ENCODE assay signal across 8 cellular contexts in the genomic region with DNA sequence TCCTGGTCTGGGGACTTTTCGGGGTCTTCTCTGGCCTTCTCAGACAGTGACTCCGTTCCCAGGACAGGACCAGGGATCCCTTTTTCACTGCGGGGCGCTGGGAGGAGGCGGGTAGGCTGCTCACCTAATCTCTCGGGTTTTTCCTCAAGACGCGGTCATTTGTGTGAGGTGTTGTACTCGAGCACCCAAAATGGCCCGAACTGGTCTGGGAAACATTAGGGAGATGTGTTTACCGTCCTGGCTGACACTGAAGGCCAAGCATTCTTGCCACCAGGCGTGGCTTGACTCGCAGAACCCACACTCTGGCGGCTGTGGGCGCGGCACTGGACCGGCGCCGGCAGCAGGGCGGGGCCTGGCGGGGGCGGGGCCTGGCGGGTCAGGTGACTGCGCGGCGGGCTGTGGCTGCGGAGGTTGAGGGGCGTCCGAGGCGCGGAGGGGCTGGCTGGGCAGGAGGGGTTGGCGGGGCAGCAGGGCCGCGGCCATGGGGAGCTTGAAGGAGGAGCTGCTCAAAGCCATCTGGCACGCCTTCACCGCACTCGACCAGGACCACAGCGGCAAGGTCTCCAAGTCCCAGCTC. TPM values are rescaled to one million over a fixed set of nuclear protein-coding genes. Genes with fewer than 3 reads are reported as not detected.
DNase-seq lines count a peak whose midpoint lies in the region; ATAC-seq, FAIRE-seq and TF ChIP-seq lines count a peak whose summit lies in the region.

A gene (plus strand): TSS at position 379 of the 577 bp plus-strand sequence. CDS start 103 bp downstream, at position 482.

- 0% methylated on average over 10 of the region's 38 CpGs for WGBS in A549 (ENCODE audit: missing lambda C conversion rate)
- WGBS in right lobe of liver (ENCODE audit: insufficient coverage, low coverage, low lambda C conversion rate, missing lambda C conversion rate): 0% methylated on average over 14 of the region's 38 CpGs

- no peak for TF ChIP-seq CTCF in A549 (IDR thresholded peaks at IDR 0.05)
- TF ChIP-seq CTCF in right lobe of liver (IDR thresholded peaks at IDR 0.05): peak in 3 of 4 donors; percentile 20 to 48 (median 30)

- CTCF ChIA-PET in A549 (lab: Yijun Ruan, JAX): interaction anchor here (0.5 to 2.1 kb wide), 5 partner anchors 9 to 386 kb away, joined by 3 to 9 read pairs (median 3); no protein-coding TSS in a partner anchor
- CTCF ChIA-PET in activated CD4-positive, alpha-beta T cell treated with anti-CD3 and anti-CD28 coated beads, Interleukin-2, amount 10 ng/mL, durations not matched to agents 7 days and 5 days (lab: Charles Lee): interaction anchor here (1.3 kb wide), 1 partner anchor 24 kb away, joined by 4 read pairs; no protein-coding TSS in a partner anchor

- H3K36me3 Mint-ChIP-seq in activated CD4-positive, alpha-beta T cell treated with anti-CD3 and anti-CD28 coated beads, Interleukin-2, amount 10 ng/mL, durations not matched to agents 7 days and 5 days (ENCODE audit: low read depth): peaks cover 14% of the 10 kb centered on the region

- POLR2A ChIA-PET in A549 (lab: Yijun Ruan, JAX): interaction anchor here (0.6 to 1.6 kb wide), 5 partner anchors 12 to 203 kb away, joined by 3 to 5 read pairs (median 4); a partner anchor contains a TSS
- POLR2A ChIA-PET in activated CD4-positive, alpha-beta T cell treated with anti-CD3 and anti-CD28 coated beads, Interleukin-2, amount 10 ng/mL, durations not matched to agents 7 days and 5 days (lab: Charles Lee): no interaction called here

- DNase-seq in A549 (ENCODE audit: low read depth in 1 of 2, low spot score in 1 of 2): peak; percentile 91
- peak; percentile 70 for DNase-seq in NCI-H226
- DNase-seq in activated CD4-positive, alpha-beta T cell treated with anti-CD3 and anti-CD28 coated beads, Interleukin-2, amount 10 ng/mL, durations not matched to agents 7 days and 5 days: peak; percentile 73
- DNase-seq in dermis microvascular lymphatic vessel endothelial cell (ENCODE audit: low read depth in 2 of 2): peak; percentile 57 to 90
- peak; percentile 90 to 94 (median 92) for DNase-seq in right lobe of liver
- DNase-seq in stimulated activated CD4-positive, alpha-beta T cell treated with anti-CD3 and anti-CD28 coated beads, Interleukin-4, amount 100 ng/mL, for 24 hours: peak; percentile 75

- ATAC-seq in A549 (peak; percentile 94 to 95), GM18519 (IDR thresholded peaks at IDR 0.05; ENCODE audit: low FRiP score, unreplicated experiment) (peak; percentile 64), HG03039 (IDR thresholded peaks at IDR 0.05; ENCODE audit: unreplicated experiment) (peak; percentile 72), right lobe of liver (peak; percentile 97 to 99 (median 98))

- H3K4me2 ChIP-seq in A549: peak within 1 kb of the TSS; percentile 94

- H3K4me1 ChIP-seq in A549 (peaks cover 15% of the 10 kb centered on the region; the same call in 2 of the 3 replicates), right lobe of liver (no peaks in the 10 kb centered on the region)

- FAIRE-seq in A549 (lab: Jason Lieb, UNC): no peak

- H3K4me1 Mint-ChIP-seq in activated CD4-positive, alpha-beta T cell treated with anti-CD3 and anti-CD28 coated beads, Interleukin-2, amount 10 ng/mL, durations not matched to agents 7 days and 5 days: peaks cover 23% of the 10 kb centered on the region

- H3K9me3 Mint-ChIP-seq in activated CD4-positive, alpha-beta T cell treated with anti-CD3 and anti-CD28 coated beads, Interleukin-2, amount 10 ng/mL, durations not matched to agents 7 days and 5 days: peaks cover 15% of the 10 kb centered on the region

- peaks cover 38% of the 10 kb centered on the region for H3K27me3 Mint-ChIP-seq in activated CD4-positive, alpha-beta T cell treated with anti-CD3 and anti-CD28 coated beads, Interleukin-2, amount 10 ng/mL, durations not matched to agents 7 days and 5 days

- peak within 1 kb of the TSS; percentile 82 for H3K4me3 Mint-ChIP-seq in activated CD4-positive, alpha-beta T cell treated with anti-CD3 and anti-CD28 coated beads, Interleukin-2, amount 10 ng/mL, durations not matched to agents 7 days and 5 days

- no peak for TF ChIP-seq RAD21 in A549 (conservative IDR thresholded peaks at IDR 0.05 in 1 of 2, IDR thresholded peaks at IDR 0.05 in 1 of 2)

- no peaks in the 10 kb centered on the region for H3K27me3 ChIP-seq in right lobe of liver

- intact Hi-C loops in right lobe of liver (cut with DNase I): no loop called here

- TF ChIP-seq EP300 in A549 (IDR thresholded peaks at IDR 0.05): no peak

- peak; percentile 72 for TF ChIP-seq POLR2A in A549 (IDR thresholded peaks at IDR 0.05; ENCODE audit: low read length)
- peak; percentile 66 for TF ChIP-seq POLR2A in right lobe of liver (IDR thresholded peaks at IDR 0.05)

- peak within 1 kb of the TSS; percentile 97 for H3K4me3 ChIP-seq in A549
- H3K4me3 ChIP-seq in right lobe of liver: peak within 1 kb of the TSS; percentile 93 to 100 (median 97)

- peak within 1 kb of the TSS; percentile 66 for H3K27ac Mint-ChIP-seq in activated CD4-positive, alpha-beta T cell treated with anti-CD3 and anti-CD28 coated beads, Interleukin-2, amount 10 ng/mL, durations not matched to agents 7 days and 5 days

- H3K27ac ChIP-seq in A549: peak within 1 kb of the TSS; percentile 93 to 94
- H3K27ac ChIP-seq in right lobe of liver: peak within 1 kb of the TSS; percentile 81 to 93 (median 84)

- H3K9me3 ChIP-seq in A549 (peaks cover 10% of the 10 kb centered on the region), right lobe of liver (peaks cover 0 to 3% (median 0%) of the 10 kb centered on the region in 4 donors)

- H3K36me3 ChIP-seq in right lobe of liver: no peaks in the 10 kb centered on the region

TF ChIP-seq in A549, 52 proteins besides CTCF, POLR2A, EP300 and RAD21:
- no peak for TF ChIP-seq EHMT2 (IDR thresholded peaks at IDR 0.05; ENCODE audit: low read depth)
- TF ChIP-seq, protein P1, sequence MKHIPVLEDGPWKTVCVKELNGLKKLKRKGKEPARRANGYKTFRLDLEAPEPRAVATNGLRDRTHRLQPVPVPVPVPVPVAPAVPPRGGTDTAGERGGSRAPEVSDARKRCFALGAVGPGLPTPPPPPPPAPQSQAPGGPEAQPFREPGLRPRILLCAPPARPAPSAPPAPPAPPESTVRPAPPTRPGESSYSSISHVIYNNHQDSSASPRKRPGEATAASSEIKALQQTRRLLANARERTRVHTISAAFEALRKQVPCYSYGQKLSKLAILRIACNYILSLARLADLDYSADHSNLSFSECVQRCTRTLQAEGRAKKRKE (CRISPR knock-in tag; IDR thresholded peaks at IDR 0.05; ENCODE audit: low read depth): no peak
- no peak for TF ChIP-seq SMC3 (IDR thresholded peaks at IDR 0.05)
- TF ChIP-seq ESRRA (IDR thresholded peaks at IDR 0.05; ENCODE audit: borderline replicate concordance, low read length): no peak
- TF ChIP-seq, protein P2, sequence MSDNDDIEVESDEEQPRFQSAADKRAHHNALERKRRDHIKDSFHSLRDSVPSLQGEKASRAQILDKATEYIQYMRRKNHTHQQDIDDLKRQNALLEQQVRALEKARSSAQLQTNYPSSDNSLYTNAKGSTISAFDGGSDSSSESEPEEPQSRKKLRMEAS (IDR thresholded peaks at IDR 0.05): peak; percentile 42
- no peak for TF ChIP-seq TP53 (CRISPR knock-in tag; IDR thresholded peaks at IDR 0.05)
- TF ChIP-seq BHLHE40 (IDR thresholded peaks at IDR 0.05; ENCODE audit: low read depth, low read length): no peak
- peak; percentile 22; the same call in 1 of the 2 replicates for TF ChIP-seq PHF8 (IDR thresholded peaks at IDR 0.05; ENCODE audit: borderline replicate concordance, low read depth)
- no peak for TF ChIP-seq GATA3 (IDR thresholded peaks at IDR 0.05; ENCODE audit: borderline replicate concordance)
- TF ChIP-seq KDM1A (IDR thresholded peaks at IDR 0.05; ENCODE audit: low read depth): no peak
- TF ChIP-seq, protein P3, sequence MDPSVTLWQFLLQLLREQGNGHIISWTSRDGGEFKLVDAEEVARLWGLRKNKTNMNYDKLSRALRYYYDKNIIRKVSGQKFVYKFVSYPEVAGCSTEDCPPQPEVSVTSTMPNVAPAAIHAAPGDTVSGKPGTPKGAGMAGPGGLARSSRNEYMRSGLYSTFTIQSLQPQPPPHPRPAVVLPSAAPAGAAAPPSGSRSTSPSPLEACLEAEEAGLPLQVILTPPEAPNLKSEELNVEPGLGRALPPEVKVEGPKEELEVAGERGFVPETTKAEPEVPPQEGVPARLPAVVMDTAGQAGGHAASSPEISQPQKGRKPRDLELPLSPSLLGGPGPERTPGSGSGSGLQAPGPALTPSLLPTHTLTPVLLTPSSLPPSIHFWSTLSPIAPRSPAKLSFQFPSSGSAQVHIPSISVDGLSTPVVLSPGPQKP (IDR thresholded peaks at IDR 0.05; ENCODE audit: low read depth, low read length): no peak

RNA-seq across cellular contexts. Expression of the gene that starts here (rescaled TPM):
- polyA plus RNA-seq in A549 (2011; rRNA removed) (21.8 and 24.5 TPM in 2 replicates), A549 (2017; fragmentation: RNase III; extraction: RNeasy Plus Mini Kit Qiagen cat#74134 plus additional on column Dnase treatment) (23.6 to 25.5 TPM (median 25.2 TPM) in 3 replicates)
- polyA plus RNA-seq in A549 (2012; cell fraction: cytosol; rRNA removed): 10.1 and 10.5 TPM in 2 replicates
- polyA plus RNA-seq in A549 (2012; cell fraction: nucleus; rRNA removed): 4.0 and 7.3 TPM in 2 replicates
- 9.5 and 11.4 TPM in 2 replicates for polyA minus RNA-seq in A549 (2011; rRNA and poly(A)+ RNA removed)
- 10 to 100 TPM in 1 of 2 experiments, 1 to 10 TPM in 1; 9.0 to 10.3 TPM for total RNA-seq in activated CD4-positive, alpha-beta T cell treated with anti-CD3 and anti-CD28 coated beads, Interleukin-2, amount 10 ng/mL, durations not matched to agents 7 days and 5 days
- total RNA-seq in dermis microvascular lymphatic vessel endothelial cell (55.8 and 57.1 TPM in 2 replicates), right lobe of liver (10 to 100 TPM in 2 of 6 experiments, 1 to 10 TPM in 4; 3.2 to 13.5 (median 7.4) TPM)

Comparison
In these comparisons a context has a peak if more than half of its experiments do, and no peak if none do; other contexts are left out.
1. Peak in every context shown above with its lines: DNase-seq, ATAC-seq, H3K4me3 ChIP-seq and H3K27ac ChIP-seq.